ENCODE assay signal across 8 cellular contexts in the genomic region with DNA sequence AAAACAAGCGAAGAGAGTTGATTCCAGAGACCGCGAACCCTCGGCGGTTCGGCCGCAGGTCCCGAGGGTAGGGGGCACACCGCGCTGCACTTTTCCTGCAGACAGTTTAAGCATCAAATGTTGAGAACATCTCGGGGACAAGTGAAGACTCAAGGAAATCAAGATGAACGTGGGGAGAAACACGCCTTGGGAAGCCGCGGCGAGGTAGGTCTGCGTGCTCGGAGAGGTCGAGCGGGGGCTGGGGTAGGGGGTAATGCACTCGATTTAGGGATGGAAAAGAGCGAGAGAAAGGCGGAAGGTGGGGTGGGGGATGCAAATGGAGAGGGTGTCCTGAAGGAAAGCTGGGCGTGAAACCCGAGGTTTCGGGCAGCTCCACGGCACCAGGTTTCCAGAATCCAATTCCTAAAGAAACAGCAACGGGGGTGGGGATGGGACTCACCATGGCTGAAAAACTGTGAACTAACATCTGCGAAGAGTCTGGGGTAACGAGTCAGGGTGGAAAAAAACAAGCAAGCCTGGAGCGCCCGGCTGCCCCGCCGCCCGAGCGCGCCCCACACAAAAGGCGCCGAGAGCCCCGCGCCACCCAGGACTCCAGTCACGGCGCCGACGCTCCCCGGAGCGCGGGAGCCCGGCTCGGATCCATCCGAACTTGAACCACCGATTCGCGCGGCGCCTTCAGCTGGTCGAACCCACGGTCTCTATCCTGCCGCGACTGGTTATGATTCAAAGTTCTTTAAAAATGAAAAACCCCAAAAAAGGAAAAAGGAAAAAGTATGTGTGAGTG. TPM values are rescaled to one million over a fixed set of nuclear protein-coding genes. Genes with fewer than 3 reads are reported as not detected.
DNase-seq lines count a peak whose midpoint lies in the region; ATAC-seq and TF ChIP-seq lines count a peak whose summit lies in the region.

No MANE protein-coding gene starts in this region.

- no peak overlapping the region for H3K27ac ChIP-seq in Peyer's patch
- H3K27ac ChIP-seq in prostate gland: peak overlapping the region; percentile 89 to 98

- peak overlapping the region; percentile 60 to 82 (median 66) for H3K4me3 ChIP-seq in Peyer's patch
- H3K4me3 ChIP-seq in fibroblast of mammary gland (ENCODE audit: control insufficient read depth, low read depth, low read length): peak overlapping the region; percentile 47
- H3K4me3 ChIP-seq in prostate gland: peak overlapping the region; percentile 71 to 81

- peaks cover 0 to 42% (median 11%) of the 10 kb centered on the region in 4 donors for H3K4me1 ChIP-seq in Peyer's patch
- H3K4me1 ChIP-seq in prostate gland (replicated peaks): peaks cover 3% of the 10 kb centered on the region

- TF ChIP-seq POLR2A in Peyer's patch (IDR thresholded peaks at IDR 0.05): no peak
- no peak for TF ChIP-seq POLR2A in prostate gland (IDR thresholded peaks at IDR 0.05)

- WGBS in prostate gland: 2% methylated on average over 58 of the region's 60 CpGs

- ATAC-seq in GM21737 (IDR thresholded peaks at IDR 0.05; ENCODE audit: unreplicated experiment) (peak; percentile 7), HG02588 (IDR thresholded peaks at IDR 0.05; ENCODE audit: unreplicated experiment) (no peak), GM21390 (IDR thresholded peaks at IDR 0.05; ENCODE audit: unreplicated experiment) (no peak), GM18861 (IDR thresholded peaks at IDR 0.05; ENCODE audit: unreplicated experiment) (no peak)

- H3K9me3 ChIP-seq in Peyer's patch (no peaks in the 10 kb centered on the region), prostate gland (no peaks in the 10 kb centered on the region)

- H3K36me3 ChIP-seq in Peyer's patch: no peaks in the 10 kb centered on the region
- no peaks in the 10 kb centered on the region for H3K36me3 ChIP-seq in prostate gland

- peaks cover 0 to 52% of the 10 kb centered on the region in 2 donors for H3K27me3 ChIP-seq in Peyer's patch
- no peaks in the 10 kb centered on the region for H3K27me3 ChIP-seq in prostate gland (replicated peaks; ENCODE audit: insufficient read depth)

- intact Hi-C loops in prostate gland (cut with DNase I): no loop called here

- no peak for TF ChIP-seq CTCF in Peyer's patch (IDR thresholded peaks at IDR 0.05)
- no peak for TF ChIP-seq CTCF in fibroblast of mammary gland (conservative IDR thresholded peaks at IDR 0.05; ENCODE audit: control insufficient read depth, insufficient read depth, low read depth, low read length)
- TF ChIP-seq CTCF in prostate gland (IDR thresholded peaks at IDR 0.05): no peak

- DNase-seq in Peyer's patch: no peak
- DNase-seq in fibroblast of mammary gland (ENCODE audit: low read depth): no peak
- no peak for DNase-seq in prostate gland (ENCODE audit: low spot score)
- no peak for DNase-seq in AML-193 (lab: John Stamatoyannopoulos, UW)

RNA-seq across cellular contexts. Expression of gene TFAP2A, which starts 3.6 kb away (rescaled TPM):
- total RNA-seq in Peyer's patch (1 to 10 TPM in 1 of 4 donors, not detected in 3; 1.4 TPM), prostate gland (10 to 100 TPM; 16.0 to 20.4 TPM)

Comparison
In these comparisons a context has a peak if more than half of its experiments do, and no peak if none do; other contexts are left out.
1. H3K27ac ChIP-seq: peak in prostate gland (2 of 2); none in Peyer's patch (0 of 4).
2. RNA of gene TFAP2A, which starts 3.6 kb away (total RNA-seq): 16.0 to 20.4 TPM in prostate gland; 1.4 TPM in Peyer's patch; every median in the first group is over 4 times any median in the second.
3. Peak in every context shown above with its lines, with median percentiles within 50 percentile points of each other: H3K4me3 ChIP-seq.